In the genomic region with DNA sequence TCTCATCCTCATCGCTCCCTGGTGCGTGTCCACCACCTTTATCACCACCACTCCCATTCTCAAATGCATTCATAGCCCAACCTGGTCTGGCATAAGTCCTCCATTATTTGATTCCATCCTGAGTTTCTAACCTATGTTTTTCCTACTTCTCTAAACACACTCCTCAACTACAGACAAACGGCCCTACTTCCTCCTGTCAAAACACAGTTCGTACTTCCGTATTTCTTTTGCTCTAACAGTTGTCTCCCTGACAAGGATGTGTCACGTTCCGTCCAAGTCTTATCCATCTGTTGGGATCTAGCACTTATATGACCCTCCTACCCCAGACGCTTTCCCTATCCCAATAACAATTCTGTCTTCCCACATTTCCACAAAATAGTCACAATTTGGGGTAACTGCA, we compare ENCODE assay signal across 24 cellular contexts. TPM values are rescaled to one million over a fixed set of nuclear protein-coding genes. Genes with fewer than 3 reads are reported as not detected.
A peak's percentile ranks its signal among the peaks of the same experiment; 100 is the strongest.
DNase-seq lines count a peak whose midpoint lies in the region; ATAC-seq and TF ChIP-seq lines count a peak whose summit lies in the region.
"Had no signal": no experiment of that assay in that cellular context is flagged by ENCODE, and none has a peak within 500 bp of the region (broad histone marks: within the 10 kb centered on the region; RNA-seq: fewer than 3 reads in every experiment).

No MANE protein-coding gene starts in this region.

- no peaks in the 10 kb centered on the region for H3K27me3 ChIP-seq in IMR-90 (ENCODE audit: control insufficient read depth, insufficient read depth, low read length)
- no peaks in the 10 kb centered on the region for H3K27me3 ChIP-seq in dorsolateral prefrontal cortex
- H3K27me3 ChIP-seq in upper lobe of left lung, result no peaks in the 10 kb centered on the region
- H3K27me3 ChIP-seq: gastroesophageal sphincter had no signal

- H3K9me3 ChIP-seq in IMR-90 (ENCODE audit: control insufficient read depth, insufficient read depth, low read length), result no peaks in the 10 kb centered on the region
- no peaks in the 10 kb centered on the region for H3K9me3 ChIP-seq in upper lobe of left lung
- H3K9me3 ChIP-seq: gastroesophageal sphincter, psoas muscle, thoracic aorta had no signal

- CTCF ChIA-PET in IMR-90 (lab: Yijun Ruan, JAX), result no interaction called here

- H3K4me3 ChIP-seq in IMR-90 (ENCODE audit: insufficient read depth, low read depth, low read length), result no peak overlapping the region
- H3K4me3 ChIP-seq in dorsolateral prefrontal cortex, result no peak overlapping the region
- no peak overlapping the region for H3K4me3 ChIP-seq in upper lobe of left lung
- H3K4me3 ChIP-seq: gastroesophageal sphincter, psoas muscle, thoracic aorta had no signal

- no peak overlapping the region for H4K5ac ChIP-seq in IMR-90 (ENCODE audit: low read depth, low read length)

- DNase-seq in IMR-90, result no peak
- peak; percentile 38 for DNase-seq in SIG-M5 (lab: John Stamatoyannopoulos, UW)
- no peak for DNase-seq in dorsolateral prefrontal cortex
- DNase-seq in upper lobe of left lung, result no peak
- no peak for DNase-seq in left ventricle myocardium superior
- DNase-seq in activated effector memory CD4-positive, alpha-beta T cell treated with anti-CD3 and anti-CD28 coated beads, Interleukin-2, amount 50 U/mL, for 16 hours, result no peak
- DNase-seq in RPMI8226, result no peak
- DNase-seq: activated B cell treated with CpG ODN at 0.5 μM for 24 hours; activated CD8-positive, alpha-beta T cell treated with anti-CD3 and anti-CD28 coated beads, Interleukin-2, amount 10 ng/mL, durations not matched to agents 7 days and 5 days; activated naive CD4-positive, alpha-beta T cell treated with anti-CD3 and anti-CD28 coated beads, Interleukin-2, amount 50 U/mL, for 16 hours; activated T-cell treated with anti-CD3 and anti-CD28 coated beads, Interleukin-2, amount 50 U/mL, for 4 hours; anterior cingulate cortex; DMS79 treated with DMSO at 0.1 percent for 48 hours; effector CD4-positive, alpha-beta T cell; GOT3; KG1; NCI-H1105; NCI-H2107; psoas muscle; stimulated activated CD4-positive, alpha-beta T cell treated with anti-CD3 and anti-CD28 coated beads, Interleukin-1b, Interleukin-23, amount 100 ng/mL, for 48 hours; stimulated activated naive B cell treated with anti-CD40 and anti-IgM and Interleukin-4, amounts not matched to agents 10 μg/mL and 1 μg/mL and 100 μg/mL, for 72 hours had no signal

- no peaks in the 10 kb centered on the region for H3K36me3 ChIP-seq in IMR-90 (ENCODE audit: control insufficient read depth, insufficient read depth, low read length)
- no peaks in the 10 kb centered on the region for H3K36me3 ChIP-seq in upper lobe of left lung
- H3K36me3 ChIP-seq: gastroesophageal sphincter, thoracic aorta had no signal

- WGBS in IMR-90 (ENCODE audit: extremely low coverage in 2 of 2, insufficient read length in 1 of 2), 2 experiments, result 93% methylated on average over 7 of the region's 8 CpGs; no CpG with 5 or more reads in 1 of the 2 experiments
- 63 to 64% methylated on average over 8 of the region's 8 CpGs for WGBS in upper lobe of left lung, 2 donors

- no peak overlapping the region for H3K4ac ChIP-seq in IMR-90 (ENCODE audit: low read depth, low read length)

- BruUV-seq in IMR-90 (replicated peaks; lab: Mats Ljungman, UMichigan), result no TSS peak

- no peak overlapping the region for H2BK20ac ChIP-seq in IMR-90 (ENCODE audit: low read depth, low read length)

- TF ChIP-seq POLR2A in IMR-90 (IDR thresholded peaks at IDR 0.05; ENCODE audit: low read depth, low read length) (no peak), upper lobe of left lung (IDR thresholded peaks at IDR 0.05) (no peak)

- in situ Hi-C loops in IMR-90 (cut with MboI; ENCODE audit: low sequenced_read_pairs), result no loop called here

- POLR2A ChIA-PET in IMR-90 (lab: Charles Lee; ENCODE audit: unreplicated experiment), result no interaction called here

- H4K8ac ChIP-seq in IMR-90 (ENCODE audit: low read depth in 2 of 2, low read length in 2 of 2), result no peak overlapping the region

- H3K56ac ChIP-seq in IMR-90 (ENCODE audit: extremely low read depth, insufficient read depth, low read length), result no peak overlapping the region

- no peak for TF ChIP-seq CTCF in IMR-90 (conservative IDR thresholded peaks at IDR 0.05; ENCODE audit: low read depth, low read length)
- no peak for TF ChIP-seq CTCF in dorsolateral prefrontal cortex (IDR thresholded peaks at IDR 0.05 in 54 of 56, conservative IDR thresholded peaks at IDR 0.05 in 2 of 56; ENCODE audit: low read depth in 1 of 56, partially characterized antibody in 56 of 56)
- no peak for TF ChIP-seq CTCF in upper lobe of left lung (IDR thresholded peaks at IDR 0.05)

- H3K27ac ChIP-seq in IMR-90 (ENCODE audit: insufficient read depth, low read length) (no peak overlapping the region), dorsolateral prefrontal cortex (peak overlapping the region in 38 of 59 donors; percentile 0 to 88 (median 42)), upper lobe of left lung (peak overlapping the region in 3 of 4 donors; percentile 18 to 75 (median 63))
- H3K27ac ChIP-seq: psoas muscle, thoracic aorta had no signal

- peak overlapping the region; percentile 74 for H2AK5ac ChIP-seq in IMR-90 (ENCODE audit: low read depth, low read length)

- no peak for ATAC-seq in IMR-90 (ENCODE audit: low read depth)
- ATAC-seq in upper lobe of left lung (ENCODE audit: low FRiP score in 2 of 2), result no peak
- ATAC-seq in left ventricle myocardium superior, result no peak
- ATAC-seq: activated CD8-positive, alpha-beta T cell treated with anti-CD3 and anti-CD28 coated beads, Interleukin-2, amount 10 ng/mL, durations not matched to agents 7 days and 5 days; activated T-cell treated with anti-CD3 and anti-CD28 coated beads, Interleukin-2, amount 50 U/mL, for 4 hours; esophagus mucosa; gastroesophageal sphincter; stimulated activated naive B cell treated with anti-CD40 and anti-IgM and Interleukin-4, amounts not matched to agents 10 μg/mL and 1 μg/mL and 100 μg/mL, for 72 hours had no signal

- intact Hi-C loops in IMR-90 (cut with micrococcal nuclease), result no loop called here
- intact Hi-C loops in dorsolateral prefrontal cortex (cut with DNase I), result no loop called here
- intact Hi-C loops in left ventricle myocardium superior (cut with micrococcal nuclease), result no loop called here

- no peak overlapping the region for H3K4me2 ChIP-seq in IMR-90 (ENCODE audit: low read depth, low read length)

- H2BK120ac ChIP-seq in IMR-90 (ENCODE audit: low read depth, low read length), result no peak overlapping the region

- H3K4me1 ChIP-seq in IMR-90 (ENCODE audit: control insufficient read depth, insufficient read depth, low read length) (peaks cover 6% of the 10 kb centered on the region), upper lobe of left lung (peaks cover 42 to 70% (median 48%) of the 10 kb centered on the region in 4 donors)

- dilution Hi-C loops in IMR-90 (cut with HindIII; ENCODE audit: low sequenced_read_pairs, unreplicated experiment), result no loop called here

- no peak overlapping the region for H4K91ac ChIP-seq in IMR-90 (ENCODE audit: insufficient read depth, low read depth, low read length)

- no peak overlapping the region for H2AFZ ChIP-seq in IMR-90 (replicated peaks; ENCODE audit: low read length, poor library complexity)

- peaks cover 15 to 27% of the 10 kb centered on the region in 2 experiments for H3K79me1 ChIP-seq in IMR-90 (ENCODE audit: low read depth in 1 of 2, low read length in 2 of 2)

- H3K18ac ChIP-seq in IMR-90 (ENCODE audit: low read depth, low read length), result no peak overlapping the region

- H3K9me1 ChIP-seq in IMR-90 (ENCODE audit: insufficient read depth, low read length), result peaks cover 16% of the 10 kb centered on the region

- H2BK15ac ChIP-seq in IMR-90 (ENCODE audit: low read depth, low read length), result no peak overlapping the region

- H3K9ac ChIP-seq in IMR-90 (ENCODE audit: low read depth, low read length), result no peak overlapping the region

- H3K14ac ChIP-seq in IMR-90 (replicated peaks; ENCODE audit: low read depth, low read length), result no peak overlapping the region

- no peak for TF ChIP-seq EP300 in upper lobe of left lung (IDR thresholded peaks at IDR 0.05)

- no peak for TF ChIP-seq RAD21 in IMR-90 (IDR thresholded peaks at IDR 0.05; ENCODE audit: low read length)

- H3K23ac ChIP-seq in IMR-90 (ENCODE audit: low read depth, low read length), result no peak overlapping the region

- H2BK5ac ChIP-seq in IMR-90 (ENCODE audit: low read depth, low read length, poor library complexity, severe bottlenecking), result no peak overlapping the region

- H4K20me1 ChIP-seq in IMR-90 (ENCODE audit: insufficient read depth, low read length), result no peaks in the 10 kb centered on the region

- no peak overlapping the region for H2AK9ac ChIP-seq in IMR-90 (replicated peaks; ENCODE audit: low read depth, low read length, poor library complexity)

TF ChIP-seq in IMR-90, 13 proteins besides CTCF, POLR2A, EP300 and RAD21 (continues in another document):
- TF ChIP-seq BHLHE40 (IDR thresholded peaks at IDR 0.05; ENCODE audit: low read depth, low read length), result no peak
- TF ChIP-seq, protein P1, sequence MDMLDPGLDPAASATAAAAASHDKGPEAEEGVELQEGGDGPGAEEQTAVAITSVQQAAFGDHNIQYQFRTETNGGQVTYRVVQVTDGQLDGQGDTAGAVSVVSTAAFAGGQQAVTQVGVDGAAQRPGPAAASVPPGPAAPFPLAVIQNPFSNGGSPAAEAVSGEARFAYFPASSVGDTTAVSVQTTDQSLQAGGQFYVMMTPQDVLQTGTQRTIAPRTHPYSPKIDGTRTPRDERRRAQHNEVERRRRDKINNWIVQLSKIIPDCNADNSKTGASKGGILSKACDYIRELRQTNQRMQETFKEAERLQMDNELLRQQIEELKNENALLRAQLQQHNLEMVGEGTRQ (IDR thresholded peaks at IDR 0.05; ENCODE audit: low read depth, low read length), result no peak

RNA-seq across cellular contexts. Expression of a gene that starts 46.9 kb away (rescaled TPM):
- total RNA-seq in IMR-90 (2012; rRNA removed) (12.2 and 14.2 TPM in 2 replicates), dorsolateral prefrontal cortex (100 to 1,000 TPM; 113 to 236 (median 152) TPM), upper lobe of left lung (100 to 1,000 TPM in 3 of 6 donors, 10 to 100 TPM in 3; 53.6 to 166 (median 100) TPM), left ventricle myocardium superior (13.9 TPM)
- 4.2 and 4.4 TPM in 2 replicates for polyA plus RNA-seq in IMR-90 (2012; rRNA removed)
- polyA plus RNA-seq in IMR-90 (2012; cell fraction: cytosol; rRNA removed), result 1.8 and 2.3 TPM in 2 replicates
- polyA plus RNA-seq in IMR-90 (2012; cell fraction: nucleus; rRNA removed; ENCODE audit: low replicate concordance), result 7.2 and 10.9 TPM in 2 replicates

RNA-seq across cellular contexts. Expression of a gene that starts 47.1 kb away (rescaled TPM):
- total RNA-seq in IMR-90 (2012; rRNA removed) (21.3 and 45.0 TPM in 2 replicates), dorsolateral prefrontal cortex (10 to 100 TPM; 14.7 to 33.1 (median 22.0) TPM), upper lobe of left lung (10 to 100 TPM; 20.8 to 63.1 (median 34.8) TPM), left ventricle myocardium superior (17.0 TPM)
- 6.0 and 7.3 TPM in 2 replicates for polyA plus RNA-seq in IMR-90 (2012; rRNA removed)
- 2.5 and 3.2 TPM in 2 replicates for polyA plus RNA-seq in IMR-90 (2012; cell fraction: cytosol; rRNA removed)
- 0.51 and 4.0 TPM in 2 replicates for polyA plus RNA-seq in IMR-90 (2012; cell fraction: nucleus; rRNA removed; ENCODE audit: low replicate concordance)
